ENCODE assay signal across 13 cellular contexts in the genomic region with DNA sequence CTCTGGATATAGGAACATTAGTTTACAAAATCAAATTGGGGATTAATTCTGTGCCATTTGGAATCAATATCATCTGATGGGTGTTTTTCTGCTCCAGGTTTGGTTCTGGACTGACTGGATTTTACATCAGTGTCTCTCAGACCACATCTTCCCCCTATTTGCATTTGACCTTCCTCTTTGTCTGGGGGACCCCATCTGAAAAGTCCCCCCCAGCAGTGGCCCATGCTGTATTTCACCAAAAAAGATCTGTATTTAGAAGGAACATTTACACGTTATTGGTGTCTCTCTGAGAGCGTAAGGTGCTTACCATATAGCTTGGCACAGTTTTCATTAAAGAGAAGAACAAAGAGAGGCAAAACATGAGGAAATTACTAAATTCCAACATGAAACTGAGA.
"Had no signal": no experiment of that assay in that cellular context is flagged by ENCODE, and none has a peak within 500 bp of the region (broad histone marks: within the 10 kb centered on the region; RNA-seq: fewer than 3 reads in every experiment).

No MANE protein-coding gene starts in this region.

- H3K36me3 Mint-ChIP-seq: activated CD4-positive, alpha-beta memory T cell treated with anti-CD3 and anti-CD28 coated beads for 36 hours; naive thymus-derived CD8-positive, alpha-beta T cell; neural progenitor cell had no signal

- H3K27me3 ChIP-seq: esophagus squamous epithelium, neural progenitor cell, spleen, tibial nerve had no signal

- H3K4me2 ChIP-seq: neural progenitor cell had no signal

- H3K27ac Mint-ChIP-seq: activated CD4-positive, alpha-beta memory T cell treated with anti-CD3 and anti-CD28 coated beads for 36 hours; activated CD4-positive, alpha-beta T cell treated with anti-CD3 and anti-CD28 coated beads, Interleukin-2, amount 10 ng/mL, durations not matched to agents 24 days and 14 days; activated T-helper 1 cell treated with anti-CD3 and anti-CD28 coated beads, Interleukin-12 subunit alpha, Interleukin-12 subunit beta, Interleukin-2, Interleukin-4 antibody, amounts not matched to agents 30 ng/mL and 10 ng/mL and 1 ng/mL, durations not matched to agents 14 hours and 24 hours and 36 hours; dendritic cell treated with granulocyte-macrophage colony-stimulating factor and Interleukin-4, amounts not matched to agents 40 ng/mL and 50 ng/mL, for 4 days; T-helper 1 cell treated with Interleukin-12 subunit alpha and Interleukin-12 subunit beta and Interleukin-4 antibody, amounts not matched to agents 30 μg/mL and 1 μg/mL, for 36 hours had no signal

- H3K36me3 ChIP-seq: esophagus squamous epithelium, neural progenitor cell, spleen, tibial nerve, WERI-Rb-1 had no signal

- H3K9ac ChIP-seq: neural progenitor cell had no signal

- H3K4me3 Mint-ChIP-seq: activated CD4-positive, alpha-beta memory T cell treated with anti-CD3 and anti-CD28 coated beads for 36 hours; activated CD4-positive, alpha-beta T cell treated with anti-CD3 and anti-CD28 coated beads, Interleukin-2, amount 10 ng/mL, durations not matched to agents 24 days and 14 days; activated T-helper 1 cell treated with anti-CD3 and anti-CD28 coated beads, Interleukin-12 subunit alpha, Interleukin-12 subunit beta, Interleukin-2, Interleukin-4 antibody, amounts not matched to agents 30 ng/mL and 10 ng/mL and 1 ng/mL, durations not matched to agents 14 hours and 24 hours and 36 hours; neural progenitor cell; T-helper 1 cell treated with Interleukin-12 subunit alpha and Interleukin-12 subunit beta and Interleukin-4 antibody, amounts not matched to agents 30 μg/mL and 1 μg/mL, for 36 hours had no signal

- H3K4me3 ChIP-seq: neural progenitor cell had no signal

- DNase-seq: esophagus squamous epithelium, spleen had no signal

- H3K4me1 Mint-ChIP-seq: activated CD4-positive, alpha-beta T cell treated with anti-CD3 and anti-CD28 coated beads, Interleukin-2, amount 10 ng/mL, durations not matched to agents 24 days and 14 days had no signal

- H3K9me3 ChIP-seq: esophagus squamous epithelium, spleen, tibial nerve had no signal

- H2AFZ ChIP-seq: neural progenitor cell had no signal

- H3K27ac ChIP-seq: epithelial cell of prostate, neural progenitor cell, spleen, WERI-Rb-1 had no signal

- H3K9me3 Mint-ChIP-seq: activated CD4-positive, alpha-beta memory T cell treated with anti-CD3 and anti-CD28 coated beads for 36 hours; activated CD4-positive, alpha-beta T cell treated with anti-CD3 and anti-CD28 coated beads, Interleukin-2, amount 10 ng/mL, durations not matched to agents 24 days and 14 days; activated T-helper 1 cell treated with anti-CD3 and anti-CD28 coated beads, Interleukin-12 subunit alpha, Interleukin-12 subunit beta, Interleukin-2, Interleukin-4 antibody, amounts not matched to agents 30 ng/mL and 10 ng/mL and 1 ng/mL, durations not matched to agents 14 hours and 24 hours and 36 hours; dendritic cell treated with granulocyte-macrophage colony-stimulating factor and Interleukin-4, amounts not matched to agents 40 ng/mL and 50 ng/mL, for 4 days; endodermal cell; naive thymus-derived CD8-positive, alpha-beta T cell; neural progenitor cell; T-helper 1 cell treated with Interleukin-12 subunit alpha and Interleukin-12 subunit beta and Interleukin-4 antibody, amounts not matched to agents 30 μg/mL and 1 μg/mL, for 36 hours had no signal
